ENCODE assay signal across 32 cellular contexts in genomic region chr12:92550234-92550633, GRCh38.
"Had no signal": no experiment of that assay in that cellular context is flagged by ENCODE, and none has a peak within 500 bp of the region (broad histone marks: within the 10 kb centered on the region; RNA-seq: fewer than 3 reads in every experiment).

No MANE protein-coding gene starts in this region.

- FAIRE-seq: astrocyte, bronchial epithelial cell had no signal

- H3K9me3 Mint-ChIP-seq: activated B cell treated with CpG ODN at 0.5 μM for 24 hours; dendritic cell treated with granulocyte-macrophage colony-stimulating factor and Interleukin-4, amounts not matched to agents 40 ng/mL and 50 ng/mL, for 4 days; endodermal cell had no signal

- H3K27me3 ChIP-seq: brain microvascular endothelial cell, dorsolateral prefrontal cortex, esophagus muscularis mucosa, gastroesophageal sphincter, heart right ventricle had no signal

- DNase-seq: activated B cell treated with CpG ODN at 0.5 μM for 24 hours; activated CD4-positive, alpha-beta T cell treated with anti-CD3 and anti-CD28 coated beads, Interleukin-2, amount 10 ng/mL, durations not matched to agents 7 days and 5 days; activated CD4-positive, alpha-beta T cell treated with anti-CD3 and anti-CD28 coated beads, Interleukin-2, amount 50 U/mL, for 4 hours; activated CD8-positive, alpha-beta memory T cell treated with anti-CD3 and anti-CD28 coated beads for 24 hours; activated CD8-positive, alpha-beta T cell treated with anti-CD3 and anti-CD28 coated beads for 36 hours; activated effector memory CD4-positive, alpha-beta T cell treated with Interleukin-2 at 50 U/mL for 16 hours; activated naive CD4-positive, alpha-beta T cell treated with anti-CD3 and anti-CD28 coated beads, Interleukin-2, amount 10 ng/mL, durations not matched to agents 7 days and 5 days; activated T-cell treated with anti-CD3 and anti-CD28 coated beads, Interleukin-2, amount 50 U/mL, for 4 hours; amniotic stem cell; anterior cingulate cortex; brain microvascular endothelial cell; dorsolateral prefrontal cortex; effector memory CD4-positive, alpha-beta T cell; endodermal cell; erythroblast; foreskin melanocyte; heart right ventricle; T-helper 1 cell; T-helper 17 cell; T1000; WERI-Rb-1 had no signal

- H3K9me3 ChIP-seq: esophagus muscularis mucosa, gastroesophageal sphincter, heart right ventricle had no signal

- H3K27me3 Mint-ChIP-seq: activated B cell treated with CpG ODN at 0.5 μM for 24 hours; activated CD4-positive, alpha-beta T cell treated with anti-CD3 and anti-CD28 coated beads, Interleukin-2, amount 10 ng/mL, durations not matched to agents 7 days and 5 days; activated CD8-positive, alpha-beta T cell treated with anti-CD3 and anti-CD28 coated beads for 36 hours; activated naive CD4-positive, alpha-beta T cell treated with anti-CD3 and anti-CD28 coated beads, Interleukin-2, amount 10 ng/mL, durations not matched to agents 7 days and 5 days; activated T-helper 17 cell treated with anti-CD3 and anti-CD28 coated beads, Interleukin-2, amount 50 U/mL, for 72 hours; central memory CD8-positive, alpha-beta T cell; dendritic cell treated with granulocyte-macrophage colony-stimulating factor and Interleukin-4, amounts not matched to agents 40 ng/mL and 50 ng/mL, for 4 days; T-helper 17 cell had no signal

- H3K4me1 Mint-ChIP-seq: T-helper 17 cell had no signal

- H3K27ac Mint-ChIP-seq: activated B cell treated with CpG ODN at 0.5 μM for 24 hours; activated CD4-positive, alpha-beta T cell treated with anti-CD3 and anti-CD28 coated beads, Interleukin-2, amount 10 ng/mL, durations not matched to agents 7 days and 5 days; activated CD8-positive, alpha-beta T cell treated with anti-CD3 and anti-CD28 coated beads for 36 hours; activated naive CD4-positive, alpha-beta T cell treated with anti-CD3 and anti-CD28 coated beads, Interleukin-2, amount 10 ng/mL, durations not matched to agents 7 days and 5 days; activated naive CD4-positive, alpha-beta T cell treated with anti-CD3 and anti-CD28 coated beads, Interleukin-2, amount 50 U/mL, for 72 hours; activated T-helper 17 cell treated with anti-CD3 and anti-CD28 coated beads, Interleukin-2, amount 50 U/mL, for 72 hours; dendritic cell treated with granulocyte-macrophage colony-stimulating factor and Interleukin-4, amounts not matched to agents 40 ng/mL and 50 ng/mL, for 4 days; endodermal cell; T-helper 17 cell; T-helper 2 cell treated with Interferon-gamma antibody and Interleukin-4, amounts not matched to agents 5 μg/mL and 100 μg/mL, for 36 hours had no signal

- H3K4me3 Mint-ChIP-seq: activated B cell treated with CpG ODN at 0.5 μM for 24 hours; activated CD4-positive, alpha-beta T cell treated with anti-CD3 and anti-CD28 coated beads, Interleukin-2, amount 10 ng/mL, durations not matched to agents 7 days and 5 days; activated CD8-positive, alpha-beta T cell treated with anti-CD3 and anti-CD28 coated beads for 36 hours; activated naive CD4-positive, alpha-beta T cell treated with anti-CD3 and anti-CD28 coated beads, Interleukin-2, amount 10 ng/mL, durations not matched to agents 7 days and 5 days; activated T-cell treated with anti-CD3 and anti-CD28 coated beads, Interleukin-2, amount 50 U/mL, for 4 hours; activated T-helper 17 cell treated with anti-CD3 and anti-CD28 coated beads, Interleukin-2, amount 50 U/mL, for 72 hours; central memory CD8-positive, alpha-beta T cell; dendritic cell treated with granulocyte-macrophage colony-stimulating factor and Interleukin-4, amounts not matched to agents 40 ng/mL and 50 ng/mL, for 4 days; endodermal cell; T-helper 17 cell; T-helper 2 cell treated with Interferon-gamma antibody and Interleukin-4, amounts not matched to agents 5 μg/mL and 100 μg/mL, for 36 hours had no signal

- H3K27ac ChIP-seq: brain microvascular endothelial cell, coronary artery, dorsolateral prefrontal cortex, esophagus muscularis mucosa, gastroesophageal sphincter, WERI-Rb-1 had no signal

- H3K36me3 ChIP-seq: brain microvascular endothelial cell, esophagus muscularis mucosa, gastroesophageal sphincter, heart right ventricle, WERI-Rb-1 had no signal

- H3K4me3 ChIP-seq: coronary artery, dorsolateral prefrontal cortex, esophagus muscularis mucosa, gastroesophageal sphincter, heart right ventricle had no signal

- ATAC-seq: activated CD4-positive, CD25-positive, alpha-beta regulatory T cell treated with anti-CD3 and anti-CD28 coated beads, Interleukin-2, amount 50 U/mL, for 24 hours; activated CD8-positive, alpha-beta T cell treated with anti-CD3 and anti-CD28 coated beads for 36 hours; activated naive CD4-positive, alpha-beta T cell treated with anti-CD3 and anti-CD28 coated beads, Interleukin-2, amount 50 U/mL, for 72 hours; activated T-cell treated with anti-CD3 and anti-CD28 coated beads, Interleukin-2, amount 50 U/mL, for 4 hours; gastroesophageal sphincter; heart right ventricle; T-helper 17 cell had no signal
